34 cellular contexts compared by ENCODE assay signal in genomic region chr22:22148905-22149304, GRCh38.
"Had no signal": no experiment of that assay in that cellular context is flagged by ENCODE, and none has a peak within 500 bp of the region (broad histone marks: within the 10 kb centered on the region; RNA-seq: fewer than 3 reads in every experiment).

No MANE protein-coding gene starts in this region.

- DNase-seq: Karpas-422, Kasumi-1, MG63, MM.1S, MV-4-11, NCI-H1048, NCI-H1092, NCI-H1092 treated with DMSO at 0.1 percent for 48 hours, NCI-H1105, NCI-H1105 treated with DMSO at 0.1 percent for 48 hours, NCI-H1417, NCI-H1417 treated with DMSO at 0.1 percent for 48 hours, NCI-H1436, NCI-H1436 treated with DMSO at 0.1 percent for 48 hours, NCI-H146, NCI-H1694, NCI-H1694 treated with DMSO at 0.1 percent for 48 hours, NCI-H187, NCI-H187 treated with DMSO at 0.1 percent for 48 hours, NCI-H1930, NCI-H2029, NCI-H2029 treated with DMSO at 0.1 percent for 48 hours, NCI-H2081, NCI-H2081 treated with DMSO at 0.1 percent for 48 hours, NCI-H2107, NCI-H2171, NCI-H2171 treated with DMSO at 0.1 percent for 48 hours, NCI-H2227 treated with DMSO at 0.1 percent for 48 hours, NCI-H226, NCI-H345, NCI-H446, NCI-H446 treated with DMSO at 0.1 percent for 48 hours, NCI-H510A, NCI-H510A treated with DMSO at 0.1 percent for 48 hours had no signal

- H3K27me3 ChIP-seq: MG63 had no signal

- H3K4me3 ChIP-seq: MG63 had no signal

- H3K9me3 ChIP-seq: MG63 had no signal

- H3K36me3 ChIP-seq: MG63 had no signal
